1 cellular context compared by ENCODE assay signal in the genomic region with DNA sequence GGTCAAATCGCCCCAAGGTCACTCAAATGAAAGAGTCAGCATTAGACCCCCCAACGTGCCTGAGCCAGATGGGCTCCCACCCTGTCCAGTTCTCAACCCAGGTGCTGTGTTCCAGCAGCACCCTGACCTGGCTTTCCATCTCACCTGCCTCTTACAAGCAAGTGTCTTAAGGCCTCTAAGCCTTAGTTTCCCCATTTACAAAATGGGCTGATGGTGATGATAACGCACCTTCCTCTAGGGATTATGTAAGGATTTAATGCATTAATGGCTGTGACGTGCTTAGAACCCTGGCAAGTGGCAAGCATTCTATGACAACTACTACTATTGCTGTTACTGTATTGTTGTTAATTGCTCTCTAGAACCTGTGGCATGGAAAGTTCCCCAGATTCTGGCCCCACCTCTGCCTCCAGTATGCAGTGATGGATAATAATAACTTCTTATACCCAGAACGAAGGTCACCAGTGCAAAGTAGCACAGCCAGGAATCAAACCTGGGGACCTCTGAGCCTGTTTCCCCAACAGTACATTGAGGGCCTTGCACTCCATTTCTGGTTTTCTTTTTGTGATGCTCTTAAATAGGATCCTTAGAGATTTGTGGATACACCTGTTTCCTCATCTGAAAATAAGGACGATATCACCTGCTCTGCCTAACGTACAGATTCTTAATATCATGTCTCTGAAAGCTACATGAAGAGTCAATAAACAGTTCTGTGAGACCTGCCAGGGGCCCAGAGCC.
TF ChIP-seq lines count a peak whose summit lies in the region.

No MANE protein-coding gene starts in this region.

TF ChIP-seq in HCT116, 20 proteins besides CTCF, POLR2A, EP300 and RAD21 (continued from another document):
- TF ChIP-seq REST (IDR thresholded peaks at IDR 0.05; ENCODE audit: low read depth) (no peak), JUND (IDR thresholded peaks at IDR 0.05) (no peak), CEBPB (IDR thresholded peaks at IDR 0.05; ENCODE audit: low read depth) (no peak), TCF7L2 (IDR thresholded peaks at IDR 0.05; ENCODE audit: borderline replicate concordance, extremely low read depth, insufficient read depth, insufficient read length) (no peak), SIN3A (IDR thresholded peaks at IDR 0.05; ENCODE audit: low read depth) (no peak), ZNF274 (IDR thresholded peaks at IDR 0.05; ENCODE audit: low read depth, low read length) (no peak), YY1 (IDR thresholded peaks at IDR 0.05; ENCODE audit: extremely low read depth, insufficient replicate concordance, low read depth, low read length) (no peak)
